In the genomic region with DNA sequence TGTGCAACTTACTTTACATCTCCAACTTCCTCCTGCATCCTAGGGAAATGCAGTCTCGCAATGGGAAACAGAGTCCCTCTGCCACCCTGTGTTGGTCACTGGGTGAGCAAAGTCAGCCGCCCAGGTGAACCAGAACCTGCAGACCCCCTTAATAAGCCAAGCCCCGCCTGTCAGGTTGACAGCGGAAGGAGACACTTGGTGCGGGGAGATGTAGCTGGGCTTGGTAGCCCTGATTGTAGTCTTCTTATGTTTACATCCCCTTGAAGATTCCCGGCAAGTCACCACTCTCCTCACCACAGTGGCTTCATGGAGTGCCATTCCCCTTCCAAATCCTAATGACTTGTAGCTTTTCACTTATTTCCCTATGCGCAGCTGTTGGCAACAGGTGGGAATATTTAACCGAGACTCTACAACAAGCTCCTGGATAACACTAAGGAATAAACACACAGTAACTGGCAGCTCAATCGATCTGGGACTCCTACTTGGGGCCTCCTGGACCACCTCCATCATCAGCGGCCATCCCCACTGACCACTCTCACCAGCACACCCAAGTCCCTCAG, we compare ENCODE assay signal across 22 cellular contexts. TPM values are rescaled to one million over a fixed set of nuclear protein-coding genes. Genes with fewer than 3 reads are reported as not detected.
"Had no signal": no experiment of that assay in that cellular context is flagged by ENCODE, and none has a peak within 500 bp of the region (broad histone marks: within the 10 kb centered on the region; RNA-seq: fewer than 3 reads in every experiment).

No MANE protein-coding gene starts in this region.

- H3K4me2 ChIP-seq: KMS-11, SK-N-SH had no signal

- H3K4me3 ChIP-seq: K562 had no signal

- H3K9ac ChIP-seq: KMS-11, SK-N-SH had no signal

- H3K27ac ChIP-seq: HL-60, KMS-11 had no signal

- ATAC-seq: K562 had no signal

- DNase-seq: Kasumi-1, MM.1S, NCI-H1092 treated with DMSO at 0.1 percent for 48 hours, NCI-H1436, NCI-H187, NCI-H2029, NCI-H2081 treated with DMSO at 0.1 percent for 48 hours, NCI-H2171, NCI-H226, NCI-H446, NCI-H510A treated with DMSO at 0.1 percent for 48 hours, NCI-H69, NCI-H774, Right ventricle myocardium superior, RPMI8226, SIG-M5, SK-N-SH had no signal

RNA-seq across cellular contexts. Expression of a gene that starts 17.7 kb away (rescaled TPM):
- total RNA-seq: SK-MEL-5 had no signal
- polyA plus RNA-seq: IgD-negative memory B cell had no signal
